In the genomic region with DNA sequence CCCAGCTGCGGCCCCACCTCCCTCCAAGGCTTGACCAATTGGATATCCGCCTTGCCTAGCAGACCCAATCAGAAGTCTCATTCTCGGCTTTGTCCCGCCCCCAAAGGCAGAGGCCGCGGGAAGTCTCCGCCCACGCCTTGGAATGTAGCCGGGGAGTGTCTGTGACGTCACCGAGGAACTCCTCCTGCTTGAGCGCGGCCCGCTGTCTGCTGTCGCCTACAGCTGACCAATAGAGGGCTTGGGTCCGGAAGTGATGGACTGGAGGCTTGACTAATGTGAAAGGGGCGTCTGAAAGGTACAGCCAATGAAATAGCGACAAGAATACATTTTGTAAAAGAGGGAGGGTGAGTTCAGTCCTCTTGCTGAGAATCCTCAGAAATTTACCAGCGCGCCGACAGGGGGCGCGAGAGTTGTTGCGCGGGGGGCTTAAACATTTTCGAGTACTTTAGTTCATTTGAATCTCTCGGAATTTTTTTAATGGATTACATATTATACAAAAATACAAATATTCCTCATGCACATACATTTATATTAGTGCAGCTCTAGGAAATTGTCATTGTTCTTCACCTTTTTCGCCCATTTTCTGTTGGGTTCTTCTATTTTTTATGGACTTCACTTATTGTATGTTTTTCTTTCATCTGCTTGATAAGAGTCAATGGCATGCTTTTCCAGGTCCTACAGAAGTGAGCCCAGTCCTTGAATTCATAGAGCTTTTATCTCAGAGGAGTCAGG, we compare ENCODE assay signal across 8 cellular contexts. TPM values are rescaled to one million over a fixed set of nuclear protein-coding genes. Genes with fewer than 3 reads are reported as not detected.
A peak's percentile ranks its signal among the peaks of the same experiment; 100 is the strongest.
DNase-seq lines count a peak whose midpoint lies in the region; ATAC-seq and TF ChIP-seq lines count a peak whose summit lies in the region.

No MANE protein-coding gene starts in this region.

- POLR2A ChIA-PET in T-cell (lab: Charles Lee) = interaction anchor here in 1 of 2 donors (0.6 to 1.0 kb wide), 2 partner anchors 16 to 67 kb away, joined by 3 to 4 read pairs; no protein-coding TSS in a partner anchor

- ATAC-seq in HG02870 (IDR thresholded peaks at IDR 0.05; ENCODE audit: unreplicated experiment) (peak; percentile 94), T-cell (replicated peaks in 1 of 4) (peak; percentile 87 to 93 (median 90)), heart right ventricle (peak; percentile 95 to 98 (median 96))

- CTCF ChIA-PET in T-cell (lab: Charles Lee) = interaction anchor here (0.5 to 14.2 kb wide), 28 partner anchors 10 to 1915 kb away, joined by 3 to 207 read pairs (median 4); a partner anchor contains a TSS

- H3K9me3 Mint-ChIP-seq in T-cell (no peaks in the 10 kb centered on the region), type B pancreatic cell (no peaks in the 10 kb centered on the region)

- H3K27me3 Mint-ChIP-seq in T-cell = no peaks in the 10 kb centered on the region
- H3K27me3 Mint-ChIP-seq in type B pancreatic cell = no peaks in the 10 kb centered on the region

- H3K4me1 Mint-ChIP-seq in T-cell (peaks cover 34 to 45% (median 35%) of the 10 kb centered on the region in 3 donors), type B pancreatic cell (ENCODE audit: unreplicated experiment) (peaks cover 28% of the 10 kb centered on the region)

- 2 to 3% methylated on average over 28 of the region's 28 CpGs for WGBS in heart right ventricle, 2 donors

- H3K36me3 Mint-ChIP-seq in T-cell = peaks cover 6% of the 10 kb centered on the region
- peaks cover 17% of the 10 kb centered on the region for H3K36me3 Mint-ChIP-seq in type B pancreatic cell

- H3K27ac Mint-ChIP-seq in T-cell (peak overlapping the region; percentile 87 to 90), type B pancreatic cell (peak overlapping the region; percentile 95)

- H3K36me3 ChIP-seq in heart right ventricle = no peaks in the 10 kb centered on the region

- peak overlapping the region; percentile 70 to 97 (median 94) for H3K27ac ChIP-seq in heart right ventricle

- peak overlapping the region; percentile 94 to 97 (median 95) for H3K4me3 Mint-ChIP-seq in T-cell
- H3K4me3 Mint-ChIP-seq in type B pancreatic cell = peak overlapping the region; percentile 96

- TF ChIP-seq CTCF in GM12874 (IDR thresholded peaks at IDR 0.05; ENCODE audit: insufficient read depth, low read depth, low read length) (peak; percentile 68; the same call in 1 of the 2 replicates), heart right ventricle (IDR thresholded peaks at IDR 0.05) (peak; percentile 84 to 98 (median 95)), type B pancreatic cell (conservative IDR thresholded peaks at IDR 0.05) (peak; percentile 99)

- DNase-seq in NCI-H1436 treated with DMSO at 0.1 percent for 48 hours (lab: John Stamatoyannopoulos, UW) (peak; percentile 99), T-cell (peak; percentile 92 to 99 (median 96)), amniotic stem cell (lab: John Stamatoyannopoulos, UW) (peak; percentile 98), heart right ventricle (peak; percentile 98 to 99), pons (ENCODE audit: low spot score) (peak; percentile 100), type B pancreatic cell (ENCODE audit: extremely low spot score, unreplicated experiment) (peak; percentile 99)

- H3K4me1 ChIP-seq in heart right ventricle = peaks cover 2 to 40% (median 33%) of the 10 kb centered on the region in 9 donors

- peak overlapping the region; percentile 66 to 99 (median 84) for H3K4me3 ChIP-seq in heart right ventricle

- no peaks in the 10 kb centered on the region for H3K9me3 ChIP-seq in heart right ventricle

- no peaks in the 10 kb centered on the region for H3K27me3 ChIP-seq in heart right ventricle

- intact Hi-C loops in heart right ventricle (cut with DNase I) = loop anchor here in 2 of 10 donors (5.0 to 10.0 kb wide), 2 partner anchors 80 to 347 kb away; no protein-coding TSS in a partner anchor

RNA-seq across cellular contexts. Expression of a gene that starts 0.4 kb away (rescaled TPM):
- total RNA-seq in T-cell (10 to 100 TPM; 21.1 to 40.8 (median 28.9) TPM), heart right ventricle (10 to 100 TPM; 16.1 to 34.2 (median 23.7) TPM), type B pancreatic cell (ENCODE audit: low replicate concordance) (85.8 and 173 TPM in 2 replicates)
- 1 to 10 TPM; 4.2 to 8.4 TPM for polyA plus RNA-seq in heart right ventricle

Comparison
In these comparisons a context has a peak if more than half of its experiments do, and no peak if none do; other contexts are left out.
1. Peak in every context shown above with its lines: DNase-seq, ATAC-seq, H3K4me3 ChIP-seq and H3K27ac ChIP-seq.